In genomic region chr14:73757876-73758391, GRCh38 we compare ENCODE assay signal across 8 cellular contexts. TPM values are rescaled to one million over a fixed set of nuclear protein-coding genes. Genes with fewer than 3 reads are reported as not detected.
DNase-seq lines count a peak whose midpoint lies in the region; ATAC-seq and TF ChIP-seq lines count a peak whose summit lies in the region.

No MANE protein-coding gene starts in this region.

- H3K27ac Mint-ChIP-seq in naive B cell: peak overlapping the region; percentile 91 to 99 (median 98)

- no peak for ATAC-seq in naive B cell (ENCODE audit: low read depth in 2 of 2)
- no peak for ATAC-seq in GM19467 (IDR thresholded peaks at IDR 0.05; ENCODE audit: unreplicated experiment)
- ATAC-seq in HG02678 (IDR thresholded peaks at IDR 0.05; ENCODE audit: unreplicated experiment): no peak

- no peaks in the 10 kb centered on the region for H3K27me3 Mint-ChIP-seq in naive B cell

- H3K4me3 ChIP-seq in AG04450 (ENCODE audit: low read depth, low read length): peak overlapping the region; percentile 91
- peak overlapping the region; percentile 85 for H3K4me3 ChIP-seq in Jurkat, Clone E6-1 (ENCODE audit: low read length)

- CTCF ChIA-PET in AG04450 (lab: Charles Lee): interaction anchor here (0.5 to 2.3 kb wide), 7 partner anchors 9 to 69 kb away, joined by 3 to 8 read pairs (median 3); no protein-coding TSS in a partner anchor

- POLR2A ChIA-PET in AG04450 (lab: Yijun Ruan, JAX): interaction anchor here (0.8 to 3.0 kb wide), 3 partner anchors 27 to 34 kb away, joined by 4 to 50 read pairs (median 8); no protein-coding TSS in a partner anchor

- no peaks in the 10 kb centered on the region for H3K27me3 ChIP-seq in AG04450 (ENCODE audit: control insufficient read depth, insufficient read depth, low read length)

- peaks cover 77 to 85% (median 84%) of the 10 kb centered on the region in 3 donors for H3K4me1 Mint-ChIP-seq in naive B cell

- H3K9me3 Mint-ChIP-seq in naive B cell: no peaks in the 10 kb centered on the region

- H3K4me3 Mint-ChIP-seq in naive B cell: peak overlapping the region; percentile 79 to 96 (median 92)

- H3K36me3 Mint-ChIP-seq in naive B cell: no peaks in the 10 kb centered on the region

- H3K9me3 ChIP-seq in AG04450 (ENCODE audit: control insufficient read depth, insufficient read depth, low read length): no peaks in the 10 kb centered on the region; the same call in 1 of the 2 replicates

- no peak for DNase-seq in AG04450 (ENCODE audit: low read depth, low spot score)
- DNase-seq in Jurkat, Clone E6-1 (ENCODE audit: low read depth, low spot score): no peak
- DNase-seq in caudate nucleus (lab: John Stamatoyannopoulos, UW): peak in 1 of 61 donors; percentile 20
- DNase-seq in naive B cell: no peak
- no peak for DNase-seq in superior temporal gyrus (ENCODE audit: extremely low spot score)
- no peak for DNase-seq in NCI-H2081 (lab: John Stamatoyannopoulos, UW)

- no peak for TF ChIP-seq CTCF in AG04450 (IDR thresholded peaks at IDR 0.05; ENCODE audit: low read depth, low read length)

- peak overlapping the region; percentile 21 for H3K27ac ChIP-seq in AG04450 (ENCODE audit: low read depth, low read length)
- H3K27ac ChIP-seq in caudate nucleus (ENCODE audit: low read depth, low read length): peak overlapping the region; percentile 67

RNA-seq across cellular contexts. Expression of gene PNMA1, which starts 43.8 kb away (rescaled TPM):
- 21.3 and 21.5 TPM in 2 replicates for polyA plus RNA-seq in AG04450 (2011; rRNA removed)
- polyA minus RNA-seq in AG04450 (2011; rRNA and poly(A)+ RNA removed): 10.9 and 12.6 TPM in 2 replicates
- 21.7 TPM for polyA plus RNA-seq in Jurkat, Clone E6-1 (2012; ENCODE audit: insufficient read depth, insufficient read length)
- 10 to 100 TPM; 10.6 to 19.7 (median 15.4) TPM for polyA plus RNA-seq in naive B cell (ENCODE audit: low read depth in 6 of 6)
